Comparison of ENCODE assay signal across 1 cellular context in genomic region chr10:22324413-22324812, GRCh38.
A peak's percentile ranks its signal among the peaks of the same experiment; 100 is the strongest.
TF ChIP-seq lines count a peak whose summit lies in the region.

No MANE protein-coding gene starts in this region.

TF ChIP-seq in HepG2, 621 proteins besides CTCF, POLR2A, EP300 and RAD21:
- TF ChIP-seq, protein P1, sequence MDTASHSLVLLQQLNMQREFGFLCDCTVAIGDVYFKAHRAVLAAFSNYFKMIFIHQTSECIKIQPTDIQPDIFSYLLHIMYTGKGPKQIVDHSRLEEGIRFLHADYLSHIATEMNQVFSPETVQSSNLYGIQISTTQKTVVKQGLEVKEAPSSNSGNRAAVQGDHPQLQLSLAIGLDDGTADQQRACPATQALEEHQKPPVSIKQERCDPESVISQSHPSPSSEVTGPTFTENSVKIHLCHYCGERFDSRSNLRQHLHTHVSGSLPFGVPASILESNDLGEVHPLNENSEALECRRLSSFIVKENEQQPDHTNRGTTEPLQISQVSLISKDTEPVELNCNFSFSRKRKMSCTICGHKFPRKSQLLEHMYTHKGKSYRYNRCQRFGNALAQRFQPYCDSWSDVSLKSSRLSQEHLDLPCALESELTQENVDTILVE (CRISPR knock-in tag; IDR thresholded peaks at IDR 0.05) = no peak
- TF ChIP-seq JARID2 (CRISPR knock-in tag; IDR thresholded peaks at IDR 0.05; ENCODE audit: insufficient replicate concordance) (no peak), ATF1 (CRISPR knock-in tag; IDR thresholded peaks at IDR 0.05) (0 out of 2 replicates have a peak, but pooled peaks have one; percentile 20), PAF1 (CRISPR knock-in tag; IDR thresholded peaks at IDR 0.05) (no peak), SMC3 (IDR thresholded peaks at IDR 0.05; ENCODE audit: low read length) (no peak), CCDC6 (CRISPR knock-in tag; IDR thresholded peaks at IDR 0.05) (no peak), POGZ (CRISPR knock-in tag; IDR thresholded peaks at IDR 0.05) (no peak), HES4 (CRISPR knock-in tag; IDR thresholded peaks at IDR 0.05; ENCODE audit: borderline replicate concordance) (no peak), SRSF9 (IDR thresholded peaks at IDR 0.05; ENCODE audit: borderline replicate concordance, insufficient read depth, low read depth, low read length, poor library complexity, severe bottlenecking) (no peak), KLF15 (CRISPR knock-in tag; IDR thresholded peaks at IDR 0.05; ENCODE audit: borderline replicate concordance) (no peak), SAP130 (CRISPR knock-in tag; IDR thresholded peaks at IDR 0.05; ENCODE audit: low read depth) (0 out of 2 replicates have a peak, but pooled peaks have one; percentile 6)
- TF ChIP-seq, protein P2, sequence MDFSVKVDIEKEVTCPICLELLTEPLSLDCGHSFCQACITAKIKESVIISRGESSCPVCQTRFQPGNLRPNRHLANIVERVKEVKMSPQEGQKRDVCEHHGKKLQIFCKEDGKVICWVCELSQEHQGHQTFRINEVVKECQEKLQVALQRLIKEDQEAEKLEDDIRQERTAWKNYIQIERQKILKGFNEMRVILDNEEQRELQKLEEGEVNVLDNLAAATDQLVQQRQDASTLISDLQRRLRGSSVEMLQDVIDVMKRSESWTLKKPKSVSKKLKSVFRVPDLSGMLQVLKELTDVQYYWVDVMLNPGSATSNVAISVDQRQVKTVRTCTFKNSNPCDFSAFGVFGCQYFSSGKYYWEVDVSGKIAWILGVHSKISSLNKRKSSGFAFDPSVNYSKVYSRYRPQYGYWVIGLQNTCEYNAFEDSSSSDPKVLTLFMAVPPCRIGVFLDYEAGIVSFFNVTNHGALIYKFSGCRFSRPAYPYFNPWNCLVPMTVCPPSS (IDR thresholded peaks at IDR 0.05) = no peak
